Comparison of ENCODE assay signal across 1 cellular context in the genomic region with DNA sequence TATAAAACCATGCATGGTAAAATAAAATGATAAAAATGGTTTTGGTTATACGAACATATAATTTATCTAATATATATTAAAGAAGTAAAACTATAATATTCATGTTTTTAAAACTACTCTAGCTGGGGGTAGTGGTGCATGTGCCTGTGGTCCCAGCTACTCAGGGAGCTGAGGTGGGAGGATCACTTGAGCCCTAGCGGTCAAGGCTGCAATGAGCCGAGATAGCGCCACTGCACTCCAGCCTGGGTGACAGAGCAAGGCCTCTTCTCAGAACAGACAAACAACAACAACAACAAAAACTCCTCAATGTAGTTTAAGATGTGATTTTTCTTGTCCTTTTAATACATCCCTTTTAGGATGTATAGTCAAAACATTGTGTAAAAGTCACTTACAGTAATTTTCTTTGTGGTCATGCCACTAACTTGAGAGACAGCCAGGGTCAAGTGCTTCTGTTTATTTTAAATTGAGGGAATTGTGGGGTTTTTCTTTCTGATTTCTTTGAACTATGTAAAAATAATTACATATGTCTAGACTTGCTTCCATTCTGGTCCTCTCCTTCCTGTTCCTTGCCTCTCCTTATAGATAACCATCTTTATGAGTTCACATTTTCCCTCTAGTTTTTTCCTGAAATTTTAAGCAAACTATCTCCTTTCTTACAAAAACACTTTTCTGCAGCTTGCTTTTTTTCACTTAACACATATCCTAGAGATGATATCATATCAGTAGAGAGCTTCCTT.
TF ChIP-seq lines count a peak whose summit lies in the region.

No MANE protein-coding gene starts in this region.

TF ChIP-seq in K562, 482 proteins besides CTCF, POLR2A, EP300 and RAD21 (continued from another document):
- TF ChIP-seq, protein P1, sequence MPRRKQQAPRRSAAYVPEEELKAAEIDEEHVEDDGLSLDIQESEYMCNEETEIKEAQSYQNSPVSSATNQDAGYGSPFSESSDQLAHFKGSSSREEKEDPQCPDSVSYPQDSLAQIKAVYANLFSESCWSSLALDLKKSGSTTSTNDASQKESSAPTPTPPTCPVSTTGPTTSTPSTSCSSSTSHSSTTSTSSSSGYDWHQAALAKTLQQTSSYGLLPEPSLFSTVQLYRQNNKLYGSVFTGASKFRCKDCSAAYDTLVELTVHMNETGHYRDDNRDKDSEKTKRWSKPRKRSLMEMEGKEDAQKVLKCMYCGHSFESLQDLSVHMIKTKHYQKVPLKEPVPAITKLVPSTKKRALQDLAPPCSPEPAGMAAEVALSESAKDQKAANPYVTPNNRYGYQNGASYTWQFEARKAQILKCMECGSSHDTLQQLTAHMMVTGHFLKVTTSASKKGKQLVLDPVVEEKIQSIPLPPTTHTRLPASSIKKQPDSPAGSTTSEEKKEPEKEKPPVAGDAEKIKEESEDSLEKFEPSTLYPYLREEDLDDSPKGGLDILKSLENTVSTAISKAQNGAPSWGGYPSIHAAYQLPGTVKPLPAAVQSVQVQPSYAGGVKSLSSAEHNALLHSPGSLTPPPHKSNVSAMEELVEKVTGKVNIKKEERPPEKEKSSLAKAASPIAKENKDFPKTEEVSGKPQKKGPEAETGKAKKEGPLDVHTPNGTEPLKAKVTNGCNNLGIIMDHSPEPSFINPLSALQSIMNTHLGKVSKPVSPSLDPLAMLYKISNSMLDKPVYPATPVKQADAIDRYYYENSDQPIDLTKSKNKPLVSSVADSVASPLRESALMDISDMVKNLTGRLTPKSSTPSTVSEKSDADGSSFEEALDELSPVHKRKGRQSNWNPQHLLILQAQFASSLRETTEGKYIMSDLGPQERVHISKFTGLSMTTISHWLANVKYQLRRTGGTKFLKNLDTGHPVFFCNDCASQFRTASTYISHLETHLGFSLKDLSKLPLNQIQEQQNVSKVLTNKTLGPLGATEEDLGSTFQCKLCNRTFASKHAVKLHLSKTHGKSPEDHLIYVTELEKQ (CRISPR knock-in tag; IDR thresholded peaks at IDR 0.05): no peak
- TF ChIP-seq POU5F1 (IDR thresholded peaks at IDR 0.05; ENCODE audit: borderline replicate concordance, low read depth, low read length, partially characterized antibody) (no peak), ZNF76 (CRISPR knock-in tag; IDR thresholded peaks at IDR 0.05; ENCODE audit: borderline replicate concordance) (no peak), ZFX (CRISPR knock-in tag; IDR thresholded peaks at IDR 0.05) (no peak), MTA2 (IDR thresholded peaks at IDR 0.05; ENCODE audit: low read depth) (no peak), ETV5 (CRISPR knock-in tag; IDR thresholded peaks at IDR 0.05; ENCODE audit: low read depth) (no peak), TGIF2 (CRISPR knock-in tag; IDR thresholded peaks at IDR 0.05) (no peak), NR2F6 (CRISPR knock-in tag; IDR thresholded peaks at IDR 0.05) (no peak), EWSR1 (IDR thresholded peaks at IDR 0.05; ENCODE audit: borderline replicate concordance, low read depth, partially characterized antibody) (no peak)
- TF ChIP-seq, protein P2, sequence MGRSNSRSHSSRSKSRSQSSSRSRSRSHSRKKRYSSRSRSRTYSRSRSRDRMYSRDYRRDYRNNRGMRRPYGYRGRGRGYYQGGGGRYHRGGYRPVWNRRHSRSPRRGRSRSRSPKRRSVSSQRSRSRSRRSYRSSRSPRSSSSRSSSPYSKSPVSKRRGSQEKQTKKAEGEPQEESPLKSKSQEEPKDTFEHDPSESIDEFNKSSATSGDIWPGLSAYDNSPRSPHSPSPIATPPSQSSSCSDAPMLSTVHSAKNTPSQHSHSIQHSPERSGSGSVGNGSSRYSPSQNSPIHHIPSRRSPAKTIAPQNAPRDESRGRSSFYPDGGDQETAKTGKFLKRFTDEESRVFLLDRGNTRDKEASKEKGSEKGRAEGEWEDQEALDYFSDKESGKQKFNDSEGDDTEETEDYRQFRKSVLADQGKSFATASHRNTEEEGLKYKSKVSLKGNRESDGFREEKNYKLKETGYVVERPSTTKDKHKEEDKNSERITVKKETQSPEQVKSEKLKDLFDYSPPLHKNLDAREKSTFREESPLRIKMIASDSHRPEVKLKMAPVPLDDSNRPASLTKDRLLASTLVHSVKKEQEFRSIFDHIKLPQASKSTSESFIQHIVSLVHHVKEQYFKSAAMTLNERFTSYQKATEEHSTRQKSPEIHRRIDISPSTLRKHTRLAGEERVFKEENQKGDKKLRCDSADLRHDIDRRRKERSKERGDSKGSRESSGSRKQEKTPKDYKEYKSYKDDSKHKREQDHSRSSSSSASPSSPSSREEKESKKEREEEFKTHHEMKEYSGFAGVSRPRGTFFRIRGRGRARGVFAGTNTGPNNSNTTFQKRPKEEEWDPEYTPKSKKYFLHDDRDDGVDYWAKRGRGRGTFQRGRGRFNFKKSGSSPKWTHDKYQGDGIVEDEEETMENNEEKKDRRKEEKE (IDR thresholded peaks at IDR 0.05; ENCODE audit: borderline replicate concordance in 1 of 2, control insufficient read depth in 1 of 2, low read depth in 2 of 2, low read length in 1 of 2): no peak
- TF ChIP-seq, protein P3, sequence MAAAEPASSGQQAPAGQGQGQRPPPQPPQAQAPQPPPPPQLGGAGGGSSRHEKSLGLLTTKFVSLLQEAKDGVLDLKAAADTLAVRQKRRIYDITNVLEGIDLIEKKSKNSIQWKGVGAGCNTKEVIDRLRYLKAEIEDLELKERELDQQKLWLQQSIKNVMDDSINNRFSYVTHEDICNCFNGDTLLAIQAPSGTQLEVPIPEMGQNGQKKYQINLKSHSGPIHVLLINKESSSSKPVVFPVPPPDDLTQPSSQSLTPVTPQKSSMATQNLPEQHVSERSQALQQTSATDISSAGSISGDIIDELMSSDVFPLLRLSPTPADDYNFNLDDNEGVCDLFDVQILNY (CRISPR knock-in tag; IDR thresholded peaks at IDR 0.05): no peak
- TF ChIP-seq, protein P4, sequence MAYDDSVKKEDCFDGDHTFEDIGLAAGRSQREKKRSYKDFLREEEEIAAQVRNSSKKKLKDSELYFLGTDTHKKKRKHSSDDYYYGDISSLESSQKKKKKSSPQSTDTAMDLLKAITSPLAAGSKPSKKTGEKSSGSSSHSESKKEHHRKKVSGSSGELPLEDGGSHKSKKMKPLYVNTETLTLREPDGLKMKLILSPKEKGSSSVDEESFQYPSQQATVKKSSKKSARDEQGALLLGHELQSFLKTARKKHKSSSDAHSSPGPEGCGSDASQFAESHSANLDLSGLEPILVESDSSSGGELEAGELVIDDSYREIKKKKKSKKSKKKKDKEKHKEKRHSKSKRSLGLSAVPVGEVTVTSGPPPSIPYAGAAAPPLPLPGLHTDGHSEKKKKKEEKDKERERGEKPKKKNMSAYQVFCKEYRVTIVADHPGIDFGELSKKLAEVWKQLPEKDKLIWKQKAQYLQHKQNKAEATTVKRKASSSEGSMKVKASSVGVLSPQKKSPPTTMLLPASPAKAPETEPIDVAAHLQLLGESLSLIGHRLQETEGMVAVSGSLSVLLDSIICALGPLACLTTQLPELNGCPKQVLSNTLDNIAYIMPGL (CRISPR knock-in tag; IDR thresholded peaks at IDR 0.05): no peak
- TF ChIP-seq, protein P5, sequence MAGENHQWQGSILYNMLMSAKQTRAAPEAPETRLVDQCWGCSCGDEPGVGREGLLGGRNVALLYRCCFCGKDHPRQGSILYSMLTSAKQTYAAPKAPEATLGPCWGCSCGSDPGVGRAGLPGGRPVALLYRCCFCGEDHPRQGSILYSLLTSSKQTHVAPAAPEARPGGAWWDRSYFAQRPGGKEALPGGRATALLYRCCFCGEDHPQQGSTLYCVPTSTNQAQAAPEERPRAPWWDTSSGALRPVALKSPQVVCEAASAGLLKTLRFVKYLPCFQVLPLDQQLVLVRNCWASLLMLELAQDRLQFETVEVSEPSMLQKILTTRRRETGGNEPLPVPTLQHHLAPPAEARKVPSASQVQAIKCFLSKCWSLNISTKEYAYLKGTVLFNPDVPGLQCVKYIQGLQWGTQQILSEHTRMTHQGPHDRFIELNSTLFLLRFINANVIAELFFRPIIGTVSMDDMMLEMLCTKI (IDR thresholded peaks at IDR 0.05; ENCODE audit: partially characterized antibody): no peak
TF ChIP-seq in K562: peak in this region for 18.
